Comparison of ENCODE assay signal across 17 cellular contexts in the genomic region with DNA sequence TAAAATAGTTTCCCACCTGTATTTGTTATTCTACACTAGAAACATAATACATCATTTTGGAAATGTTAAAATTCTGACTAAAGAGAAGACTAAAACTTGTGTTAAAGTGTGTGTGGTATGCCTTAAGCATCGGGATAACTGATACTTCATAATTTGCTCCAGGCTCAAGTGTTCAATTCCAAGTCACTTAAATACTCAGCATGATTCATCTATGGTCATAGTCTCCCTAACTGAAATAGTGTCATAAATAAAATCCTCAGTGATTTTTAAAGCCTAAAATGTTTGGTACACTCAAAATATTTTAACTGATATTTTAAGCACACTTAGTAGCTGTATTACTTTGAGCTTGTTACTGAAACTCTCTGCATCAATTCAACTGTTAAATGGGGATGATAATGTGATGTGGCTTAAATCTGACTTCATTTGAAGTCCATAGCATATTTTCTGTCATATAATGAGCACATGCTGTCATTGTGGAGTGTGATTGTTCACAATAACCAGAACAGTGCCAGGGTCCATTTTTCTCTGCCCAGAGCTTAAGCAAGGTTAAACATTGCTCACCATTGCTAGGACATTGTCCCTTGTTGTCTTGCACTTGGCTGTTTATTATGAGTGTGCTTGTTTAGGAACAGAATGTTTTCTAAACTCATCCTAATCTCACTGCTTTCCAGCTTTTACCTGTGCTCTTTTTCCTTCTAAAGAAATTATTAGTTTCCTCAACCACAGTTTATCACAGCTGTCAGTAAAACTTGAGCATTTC.
DNase-seq lines count a peak whose midpoint lies in the region; ATAC-seq, FAIRE-seq and TF ChIP-seq lines count a peak whose summit lies in the region.
"Had no signal": no experiment of that assay in that cellular context is flagged by ENCODE, and none has a peak within 500 bp of the region (broad histone marks: within the 10 kb centered on the region; RNA-seq: fewer than 3 reads in every experiment).

No MANE protein-coding gene starts in this region.

- TF ChIP-seq CTCF in A549 (IDR thresholded peaks at IDR 0.05) = no peak
- TF ChIP-seq CTCF in prostate gland (IDR thresholded peaks at IDR 0.05) = no peak

- 66% methylated on average over 1 of the region's 1 CpG for WGBS in A549 (ENCODE audit: missing lambda C conversion rate)
- 64% methylated on average over 1 of the region's 1 CpG for WGBS in prostate gland

- no peak for ATAC-seq in A549
- ATAC-seq in GM18870 (IDR thresholded peaks at IDR 0.05; ENCODE audit: unreplicated experiment) = no peak
- ATAC-seq: K562; naive thymus-derived CD4-positive, alpha-beta T cell had no signal

- no peaks in the 10 kb centered on the region for H3K27me3 ChIP-seq in prostate gland (replicated peaks; ENCODE audit: insufficient read depth)
- H3K27me3 ChIP-seq: BLaER1 treated with 17β-estradiol and CSF1 and Interleukin-3, amounts not matched to agents 10 nM and 100 nM; SJCRH30 had no signal

- TF ChIP-seq POLR2A in A549 (IDR thresholded peaks at IDR 0.05; ENCODE audit: low read length) (no peak), prostate gland (IDR thresholded peaks at IDR 0.05) (no peak)

- H3K27ac ChIP-seq in A549 (peak overlapping the region in 1 of 2 experiments; percentile 19; a peak in 1 of 6 replicates), prostate gland (peak overlapping the region; percentile 34 to 39)
- H3K27ac ChIP-seq: BLaER1 treated with 17β-estradiol and CSF1 and Interleukin-3, amounts not matched to agents 10 nM and 100 nM; SJCRH30 had no signal

- peaks cover 19% of the 10 kb centered on the region for H3K4me1 ChIP-seq in A549
- H3K4me1 ChIP-seq in prostate gland (replicated peaks) = no peaks in the 10 kb centered on the region

- no peak overlapping the region for H3K4me3 ChIP-seq in A549
- H3K4me3 ChIP-seq in prostate gland = no peak overlapping the region
- H3K4me3 ChIP-seq: BLaER1 treated with 17β-estradiol and CSF1 and Interleukin-3, amounts not matched to agents 10 nM and 100 nM; K562; SJCRH30 had no signal

- DNase-seq in A549 (ENCODE audit: low read depth in 1 of 2, low spot score in 1 of 2) = no peak
- DNase-seq in HCEC 1CT = peak; percentile 21
- DNase-seq in fibroblast of peridontal ligament (ENCODE audit: extremely low read depth) = peak; percentile 59
- DNase-seq in prostate gland (ENCODE audit: low spot score) = no peak
- DNase-seq in NCI-H2227 (lab: John Stamatoyannopoulos, UW; ENCODE audit: unreplicated experiment) = no peak
- no peak for DNase-seq in NCI-H774 (lab: John Stamatoyannopoulos, UW)
- no peak for DNase-seq in RCC 7860 (ENCODE audit: low spot score)
- DNase-seq: activated B cell treated with CpG ODN at 0.5 μM for 24 hours; activated T-cell treated with anti-CD3 and anti-CD28 coated beads, Interleukin-2, amount 50 U/mL, for 48 hours; central memory CD4-positive, alpha-beta T cell; naive thymus-derived CD4-positive, alpha-beta T cell; NCI-H187; stimulated activated CD4-positive, alpha-beta T cell treated with anti-CD3 and anti-CD28 coated beads, Interleukin-15, amount 100 ng/mL, for 24 hours had no signal

- CTCF ChIA-PET in A549 (lab: Yijun Ruan, JAX) = interaction anchor here (1.0 to 1.9 kb wide), 4 partner anchors 10 to 382 kb away, joined by 3 to 6 read pairs (median 4); no protein-coding TSS in a partner anchor

- intact Hi-C loops in prostate gland (cut with DNase I) = no loop called here

- no peak for TF ChIP-seq EP300 in A549 (IDR thresholded peaks at IDR 0.05)

- peak; percentile 86 for FAIRE-seq in A549 (lab: Jason Lieb, UNC)
- FAIRE-seq in RCC 7860 (lab: Jason Lieb, UNC) = no peak
- FAIRE-seq: K562 had no signal

- no peak overlapping the region for H3K4me2 ChIP-seq in A549
- H3K4me2 ChIP-seq: BLaER1 treated with 17β-estradiol and CSF1 and Interleukin-3, amounts not matched to agents 10 nM and 100 nM had no signal

- H3K36me3 ChIP-seq in prostate gland = no peaks in the 10 kb centered on the region

- POLR2A ChIA-PET in A549 (lab: Yijun Ruan, JAX) = no interaction called here

- no peaks in the 10 kb centered on the region for H3K9me3 ChIP-seq in A549
- no peaks in the 10 kb centered on the region for H3K9me3 ChIP-seq in prostate gland
- H3K9me3 ChIP-seq: BLaER1 treated with 17β-estradiol and CSF1 and Interleukin-3, amounts not matched to agents 10 nM and 100 nM; SJCRH30 had no signal

- no peak for TF ChIP-seq RAD21 in A549 (conservative IDR thresholded peaks at IDR 0.05 in 1 of 2, IDR thresholded peaks at IDR 0.05 in 1 of 2)

TF ChIP-seq in A549, 52 proteins besides CTCF, POLR2A, EP300 and RAD21:
- TF ChIP-seq HMGXB4 (CRISPR knock-in tag; IDR thresholded peaks at IDR 0.05; ENCODE audit: borderline replicate concordance) = no peak
- TF ChIP-seq, protein P1, sequence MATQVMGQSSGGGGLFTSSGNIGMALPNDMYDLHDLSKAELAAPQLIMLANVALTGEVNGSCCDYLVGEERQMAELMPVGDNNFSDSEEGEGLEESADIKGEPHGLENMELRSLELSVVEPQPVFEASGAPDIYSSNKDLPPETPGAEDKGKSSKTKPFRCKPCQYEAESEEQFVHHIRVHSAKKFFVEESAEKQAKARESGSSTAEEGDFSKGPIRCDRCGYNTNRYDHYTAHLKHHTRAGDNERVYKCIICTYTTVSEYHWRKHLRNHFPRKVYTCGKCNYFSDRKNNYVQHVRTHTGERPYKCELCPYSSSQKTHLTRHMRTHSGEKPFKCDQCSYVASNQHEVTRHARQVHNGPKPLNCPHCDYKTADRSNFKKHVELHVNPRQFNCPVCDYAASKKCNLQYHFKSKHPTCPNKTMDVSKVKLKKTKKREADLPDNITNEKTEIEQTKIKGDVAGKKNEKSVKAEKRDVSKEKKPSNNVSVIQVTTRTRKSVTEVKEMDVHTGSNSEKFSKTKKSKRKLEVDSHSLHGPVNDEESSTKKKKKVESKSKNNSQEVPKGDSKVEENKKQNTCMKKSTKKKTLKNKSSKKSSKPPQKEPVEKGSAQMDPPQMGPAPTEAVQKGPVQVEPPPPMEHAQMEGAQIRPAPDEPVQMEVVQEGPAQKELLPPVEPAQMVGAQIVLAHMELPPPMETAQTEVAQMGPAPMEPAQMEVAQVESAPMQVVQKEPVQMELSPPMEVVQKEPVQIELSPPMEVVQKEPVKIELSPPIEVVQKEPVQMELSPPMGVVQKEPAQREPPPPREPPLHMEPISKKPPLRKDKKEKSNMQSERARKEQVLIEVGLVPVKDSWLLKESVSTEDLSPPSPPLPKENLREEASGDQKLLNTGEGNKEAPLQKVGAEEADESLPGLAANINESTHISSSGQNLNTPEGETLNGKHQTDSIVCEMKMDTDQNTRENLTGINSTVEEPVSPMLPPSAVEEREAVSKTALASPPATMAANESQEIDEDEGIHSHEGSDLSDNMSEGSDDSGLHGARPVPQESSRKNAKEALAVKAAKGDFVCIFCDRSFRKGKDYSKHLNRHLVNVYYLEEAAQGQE (IDR thresholded peaks at IDR 0.05) = no peak
- no peak for TF ChIP-seq CHD2 (IDR thresholded peaks at IDR 0.05; ENCODE audit: low read length, partially characterized antibody)
- no peak for TF ChIP-seq HDAC2 (IDR thresholded peaks at IDR 0.05)
- no peak for TF ChIP-seq JUN (IDR thresholded peaks at IDR 0.05)
- no peak for TF ChIP-seq HOXB5 (CRISPR knock-in tag; IDR thresholded peaks at IDR 0.05)
- no peak for TF ChIP-seq MAX (IDR thresholded peaks at IDR 0.05)
- no peak for TF ChIP-seq JUNB (IDR thresholded peaks at IDR 0.05)
- TF ChIP-seq ZFP36 (IDR thresholded peaks at IDR 0.05; ENCODE audit: borderline replicate concordance, partially characterized antibody) = no peak
- no peak for TF ChIP-seq KDM5A (IDR thresholded peaks at IDR 0.05)
- TF ChIP-seq CHD4 (IDR thresholded peaks at IDR 0.05; ENCODE audit: borderline replicate concordance) = no peak
- TF ChIP-seq NFE2L2 (conservative IDR thresholded peaks at IDR 0.05; ENCODE audit: low read length) = no peak

Comparison
In these comparisons a context has a peak if more than half of its experiments do, and no peak if none do; other contexts are left out.
1. DNase-seq: peak in HCEC 1CT (single experiment) and fibroblast of peridontal ligament (single experiment); none in A549 (0 of 2), prostate gland (single experiment), NCI-H2227 (single experiment), NCI-H774 (single experiment) and RCC 7860 (single experiment).